23 cellular contexts compared by ENCODE assay signal in the genomic region with DNA sequence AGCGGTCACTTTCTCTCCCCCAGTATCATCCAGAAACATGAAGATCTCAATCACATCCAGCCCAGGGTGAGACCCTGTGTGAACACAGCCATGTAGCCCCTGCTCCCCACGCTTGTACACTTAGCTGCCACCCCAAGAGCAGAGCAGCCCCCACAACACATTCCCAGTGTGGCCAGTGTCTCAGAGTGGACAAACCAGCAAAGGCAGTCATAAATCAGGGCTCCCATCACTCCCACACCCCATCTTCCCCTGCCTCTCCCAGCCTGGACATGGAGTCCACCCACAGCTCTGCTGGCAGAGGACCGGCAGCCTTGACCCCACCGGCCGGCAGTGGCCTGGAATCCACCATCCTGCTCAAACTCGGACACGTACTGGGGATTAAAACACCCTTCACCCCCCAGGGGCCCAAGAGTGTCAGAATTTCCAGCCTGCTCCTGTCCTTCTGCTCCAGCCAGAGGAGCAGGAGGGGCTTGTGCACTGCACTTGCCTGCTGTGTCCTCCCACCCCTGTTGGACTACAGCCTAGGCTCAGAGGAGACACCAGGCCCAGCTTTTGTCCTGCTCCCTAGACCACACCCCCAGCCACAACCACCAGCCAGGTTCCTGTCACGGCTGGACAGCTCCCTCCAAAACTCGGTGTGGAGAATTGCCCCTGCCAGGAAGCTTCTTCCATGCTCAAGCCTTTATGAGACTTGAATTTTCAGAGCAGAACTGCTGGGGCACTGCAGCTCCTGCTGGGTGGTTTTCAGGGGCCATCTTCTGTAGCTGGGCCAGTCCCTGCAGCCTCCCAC.
"Had no signal": no experiment of that assay in that cellular context is flagged by ENCODE, and none has a peak within 500 bp of the region (broad histone marks: within the 10 kb centered on the region; RNA-seq: fewer than 3 reads in every experiment).

No MANE protein-coding gene starts in this region.

- H3K36me3 ChIP-seq: breast epithelium, gastroesophageal sphincter, left ventricle myocardium inferior, pancreas, prostate gland, spleen, WERI-Rb-1 had no signal

- H3K4me1 ChIP-seq: breast epithelium, gastroesophageal sphincter, left ventricle myocardium inferior, pancreas, prostate gland, spleen had no signal

- H3K27ac ChIP-seq: breast epithelium, gastroesophageal sphincter, hepatocyte, left ventricle myocardium inferior, pancreas, prostate gland, spleen, WERI-Rb-1 had no signal

- DNase-seq: activated CD4-positive, alpha-beta memory T cell treated with anti-CD3 and anti-CD28 coated beads, Interleukin-2, amount 10 ng/mL, durations not matched to agents 7 days and 5 days; activated CD4-positive, alpha-beta T cell treated with anti-CD3 and anti-CD28 coated beads for 1 hour; activated CD4-positive, alpha-beta T cell treated with anti-CD3 and anti-CD28 coated beads, Interleukin-2, amount 10 ng/mL, durations not matched to agents 7 days and 5 days; activated naive CD4-positive, alpha-beta T cell; activated T-cell treated with anti-CD3 and anti-CD28 coated beads, Interleukin-2, amount 50 U/mL, for 4 hours; dermis blood vessel endothelial cell; effector memory CD4-positive, alpha-beta T cell; erythroblast; left ventricle myocardium inferior; nucleus accumbens; pancreas; spleen; stimulated activated CD4-positive, alpha-beta T cell treated with anti-CD3 and anti-CD28 coated beads, Interleukin-2, amount 100 ng/mL, for 48 hours; stimulated activated naive CD4-positive, alpha-beta T cell treated with Interleukin-2 at 50 U/mL for 16 hours; T-helper 17 cell; T1000; trophoblast cell; WERI-Rb-1 had no signal

- H3K4me3 ChIP-seq: breast epithelium, gastroesophageal sphincter, hepatocyte, left ventricle myocardium inferior, lung, pancreas, prostate gland, spleen had no signal

- H3K9me3 ChIP-seq: left ventricle myocardium inferior, pancreas, prostate gland had no signal

- H3K27me3 ChIP-seq: breast epithelium, hepatocyte, pancreas had no signal
